23 cellular contexts compared by ENCODE assay signal in the genomic region with DNA sequence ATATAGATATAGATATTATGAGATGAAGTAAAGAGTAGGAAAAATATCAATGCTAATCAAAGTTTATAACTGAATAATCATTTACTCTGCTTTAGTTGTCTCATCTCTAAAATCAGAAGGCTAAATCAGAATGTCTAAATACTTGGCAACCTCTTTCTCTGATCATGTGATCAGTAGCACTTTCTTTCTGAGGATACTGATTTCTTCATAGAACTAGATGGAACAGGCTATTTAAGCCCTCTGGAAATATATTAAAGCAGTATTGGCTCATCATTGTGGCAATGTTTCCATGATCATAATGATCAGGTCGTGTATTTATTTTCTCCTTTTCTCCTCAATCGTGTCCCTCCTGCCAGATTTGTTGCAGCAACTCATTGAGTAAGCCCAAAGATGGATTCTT.
DNase-seq lines count a peak whose midpoint lies in the region; ATAC-seq, FAIRE-seq and TF ChIP-seq lines count a peak whose summit lies in the region.
"Had no signal": no experiment of that assay in that cellular context is flagged by ENCODE, and none has a peak within 500 bp of the region (broad histone marks: within the 10 kb centered on the region; RNA-seq: fewer than 3 reads in every experiment).

No MANE protein-coding gene starts in this region.

- H3K79me2 ChIP-seq in K562 (ENCODE audit: control insufficient read depth, insufficient read depth, low read length): no peaks in the 10 kb centered on the region

- in situ Hi-C loops in K562 (cut with MboI): no loop called here
- in situ Hi-C loops in KBM-7 (cut with MboI; ENCODE audit: low pct_unique_long_range_greater_than_20kb, low sequenced_read_pairs): loop anchor here (25.0 kb wide), 1 partner anchor 566 kb away; no protein-coding TSS in a partner anchor

- no peaks in the 10 kb centered on the region for H4K20me1 ChIP-seq in K562 (replicated peaks; ENCODE audit: control insufficient read depth, insufficient read depth, low read length)
- H4K20me1 ChIP-seq: BLaER1 had no signal

- no peak for TF ChIP-seq EP300 in K562 (IDR thresholded peaks at IDR 0.05; ENCODE audit: low read length)

- no peaks in the 10 kb centered on the region for H3K27me3 ChIP-seq in K562 (ENCODE audit: control insufficient read depth in 2 of 2, insufficient read depth in 2 of 2, low read length in 2 of 2)
- no peaks in the 10 kb centered on the region for H3K27me3 ChIP-seq in right lobe of liver
- H3K27me3 ChIP-seq: BE2C, BLaER1 had no signal

- 0% methylated on average over 2 of the region's 2 CpGs for WGBS in K562 (ENCODE audit: insufficient coverage, low coverage, missing lambda C conversion rate)
- WGBS in right lobe of liver (ENCODE audit: insufficient coverage, low coverage, low lambda C conversion rate, missing lambda C conversion rate): 3% methylated on average over 2 of the region's 2 CpGs

- FAIRE-seq in K562 (lab: Jason Lieb, UNC): no peak
- FAIRE-seq: A204.1, D721Med, G401.6, GM12892, GM18507 had no signal

- H3K4me2 ChIP-seq in K562 (ENCODE audit: insufficient read depth, low read length): no peak overlapping the region
- H3K4me2 ChIP-seq: BLaER1 had no signal

- no peak for TF ChIP-seq POLR2A in K562 (conservative IDR thresholded peaks at IDR 0.05)
- no peak for TF ChIP-seq POLR2A in right lobe of liver (IDR thresholded peaks at IDR 0.05)

- ATAC-seq in K562 (no peak), right lobe of liver (peak; percentile 28 to 54 (median 42))
- ATAC-seq: CD8-positive, alpha-beta T cell had no signal

- H3K36me3 ChIP-seq in K562 (ENCODE audit: control insufficient read depth, insufficient read depth, low read length) (no peaks in the 10 kb centered on the region), right lobe of liver (no peaks in the 10 kb centered on the region)
- H3K36me3 ChIP-seq: BE2C, BLaER1 had no signal

- H3K9ac ChIP-seq in K562 (ENCODE audit: insufficient read depth in 1 of 2, low read depth in 2 of 2, low read length in 2 of 2): no peak overlapping the region
- H3K9ac ChIP-seq: BLaER1 had no signal

- POLR2A ChIA-PET in K562 (lab: Yijun Ruan, JAX): no interaction called here

- TF ChIP-seq CTCF in C4-2B (conservative IDR thresholded peaks at IDR 0.05): no peak
- TF ChIP-seq CTCF in VCaP (conservative IDR thresholded peaks at IDR 0.05): no peak
- no peak for TF ChIP-seq CTCF in K562 (IDR thresholded peaks at IDR 0.05 in 2 of 3, conservative IDR thresholded peaks at IDR 0.05 in 1 of 3; ENCODE audit: insufficient read depth in 2 of 3, low read depth in 1 of 3, low read length in 3 of 3)
- TF ChIP-seq CTCF in right lobe of liver (IDR thresholded peaks at IDR 0.05): no peak

- BruUV-seq in K562 (replicated peaks; lab: Mats Ljungman, UMichigan): no TSS peak

- no peaks in the 10 kb centered on the region for H3K9me1 ChIP-seq in K562 (ENCODE audit: control insufficient read depth, insufficient read depth, low read length)

- intact Hi-C loops in K562 (cut with micrococcal nuclease) (no loop called here), right lobe of liver (cut with DNase I) (no loop called here)

- no peak overlapping the region for H2AFZ ChIP-seq in K562 (ENCODE audit: low read depth, low read length)

- TF ChIP-seq RAD21 in K562 (CRISPR knock-in tag; conservative IDR thresholded peaks at IDR 0.05 in 1 of 2, IDR thresholded peaks at IDR 0.05 in 1 of 2): no peak

- CTCF ChIA-PET in K562 (lab: Yijun Ruan, JAX; ENCODE audit: low intra/inter-chr PET ratio): no interaction called here

- H3K4me1 ChIP-seq in K562 (replicated peaks in 1 of 2; ENCODE audit: control insufficient read depth in 2 of 2, insufficient read depth in 2 of 2, low read length in 2 of 2) (no peaks in the 10 kb centered on the region), right lobe of liver (peaks cover 0 to 14% (median 0%) of the 10 kb centered on the region in 4 donors)
- H3K4me1 ChIP-seq: BE2C, BLaER1, Caco-2 had no signal

- DNase-seq in K562 (ENCODE audit: extremely low read depth in 1 of 4, low spot score in 3 of 4): no peak
- DNase-seq in right lobe of liver: no peak
- DNase-seq in KBM-7: no peak
- DNase-seq in putamen (ENCODE audit: low spot score): no peak
- no peak for DNase-seq in activated CD8-positive, alpha-beta memory T cell treated with anti-CD3 and anti-CD28 coated beads, Interleukin-2, amount 50 U/mL, for 4 hours
- DNase-seq: 8988T; ACHN; BE2C; C1 segment of cervical spinal cord; Caco-2; Calu3; CD4-positive, alpha-beta T cell; CD8-positive, alpha-beta T cell; DMS79 treated with DMSO at 0.1 percent for 48 hours; GF-D8 had no signal

- no peak overlapping the region for H3K4me3 ChIP-seq in K562
- no peak overlapping the region for H3K4me3 ChIP-seq in right lobe of liver
- H3K4me3 ChIP-seq: BLaER1 had no signal

- H3K9me3 ChIP-seq in K562 (replicated peaks; ENCODE audit: control insufficient read depth, insufficient read depth, low read depth, low read length): peaks cover 3% of the 10 kb centered on the region; the same call in 1 of the 2 replicates
- H3K9me3 ChIP-seq in right lobe of liver: no peaks in the 10 kb centered on the region
- H3K9me3 ChIP-seq: BE2C, BLaER1, Caco-2 had no signal

- H3K27ac ChIP-seq in C4-2B: peak overlapping the region; percentile 80
- H3K27ac ChIP-seq in VCaP: peak overlapping the region; percentile 85
- H3K27ac ChIP-seq in K562 (ENCODE audit: extremely low read depth, low read depth, low read length): no peak overlapping the region
- H3K27ac ChIP-seq in right lobe of liver: no peak overlapping the region
- H3K27ac ChIP-seq: BLaER1 had no signal

TF ChIP-seq in K562, 482 proteins besides CTCF, POLR2A, EP300 and RAD21:
- TF ChIP-seq TAL1 (IDR thresholded peaks at IDR 0.05): no peak
- TF ChIP-seq, protein P1, sequence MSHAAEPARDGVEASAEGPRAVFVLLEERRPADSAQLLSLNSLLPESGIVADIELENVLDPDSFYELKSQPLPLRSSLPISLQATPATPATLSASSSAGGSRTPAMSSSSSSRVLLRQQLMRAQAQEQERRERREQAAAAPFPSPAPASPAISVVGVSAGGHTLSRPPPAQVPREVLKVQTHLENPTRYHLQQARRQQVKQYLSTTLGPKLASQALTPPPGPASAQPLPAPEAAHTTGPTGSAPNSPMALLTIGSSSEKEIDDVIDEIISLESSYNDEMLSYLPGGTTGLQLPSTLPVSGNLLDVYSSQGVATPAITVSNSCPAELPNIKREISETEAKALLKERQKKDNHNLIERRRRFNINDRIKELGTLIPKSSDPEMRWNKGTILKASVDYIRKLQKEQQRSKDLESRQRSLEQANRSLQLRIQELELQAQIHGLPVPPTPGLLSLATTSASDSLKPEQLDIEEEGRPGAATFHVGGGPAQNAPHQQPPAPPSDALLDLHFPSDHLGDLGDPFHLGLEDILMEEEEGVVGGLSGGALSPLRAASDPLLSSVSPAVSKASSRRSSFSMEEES (CRISPR knock-in tag; IDR thresholded peaks at IDR 0.05): peak; percentile 33; the same call in 1 of the 2 replicates

Comparison
In these comparisons a context has a peak if more than half of its experiments do, and no peak if none do; other contexts are left out.
1. H3K27ac ChIP-seq: peak in C4-2B (single experiment) and VCaP (single experiment); none in K562 (single experiment) and right lobe of liver (0 of 3).